31 cellular contexts compared by ENCODE assay signal in the genomic region with DNA sequence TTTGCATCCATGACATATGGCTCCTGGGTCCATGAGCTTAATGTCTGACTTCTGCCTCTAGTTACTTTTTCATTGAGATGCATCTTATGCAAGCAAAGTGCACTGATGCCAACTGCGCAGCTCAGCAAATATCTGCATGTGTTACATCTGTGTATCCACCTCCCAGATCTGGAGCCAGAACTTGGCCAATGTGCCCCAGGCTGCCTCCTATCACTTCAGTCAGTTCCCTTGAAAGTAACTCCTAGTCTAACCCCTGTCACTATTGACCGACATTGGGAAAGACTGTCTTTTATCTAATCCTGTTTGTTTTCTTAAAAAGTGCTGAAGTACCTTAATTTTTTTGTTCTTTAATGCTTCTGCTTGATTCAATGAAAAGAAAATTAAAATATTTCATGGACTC. TPM values are rescaled to one million over a fixed set of nuclear protein-coding genes. Genes with fewer than 3 reads are reported as not detected.
"Had no signal": no experiment of that assay in that cellular context is flagged by ENCODE, and none has a peak within 500 bp of the region (broad histone marks: within the 10 kb centered on the region; RNA-seq: fewer than 3 reads in every experiment).

No MANE protein-coding gene starts in this region.

- H3K79me2 ChIP-seq: parathyroid adenoma had no signal

- H2AFZ ChIP-seq: neural progenitor cell, parathyroid adenoma had no signal

- H3K9ac ChIP-seq: neural progenitor cell, parathyroid adenoma had no signal

- H3K36me3 ChIP-seq: neural progenitor cell, ovary, spleen, suprapubic skin, tibial artery, transverse colon, upper lobe of right lung, uterus had no signal

- H3K27me3 ChIP-seq: ovary, testis, uterus had no signal

- ATAC-seq: natural killer cell; psoas muscle; right cardiac atrium; sciatic nerve; stimulated activated memory B cell treated with anti-CD40 and anti-IgM and Interleukin-4, amounts not matched to agents 10 μg/mL and 1 μg/mL and 100 μg/mL, for 72 hours; stimulated activated naive CD8-positive, alpha-beta T cell treated with anti-CD3 and anti-CD28 coated beads, Interleukin-15, amount 100 ng/mL, for 72 hours; stimulated activated naive CD8-positive, alpha-beta T cell treated with anti-CD3 and anti-CD28 coated beads, Interleukin-15, Interleukin-2, amounts not matched to agents 100 U/mL and 50 U/mL, for 24 hours; upper lobe of right lung had no signal

- DNase-seq: natural killer cell; occipital lobe; ovary; right cardiac atrium; spleen; stimulated activated CD4-positive, alpha-beta T cell treated with anti-CD3 and anti-CD28 coated beads, Interleukin-12 subunit alpha, Interleukin-12 subunit beta, amount 100 ng/mL, for 4 hours; stimulated activated CD4-positive, alpha-beta T cell treated with anti-CD3 and anti-CD28 coated beads, Interleukin-1b, Interleukin-23, amount 100 ng/mL, for 48 hours; stimulated activated CD4-positive, alpha-beta T cell treated with anti-CD3 and anti-CD28 coated beads, Interleukin-4, amount 100 ng/mL, for 1 hour; stimulated activated CD4-positive, alpha-beta T cell treated with anti-CD3 and anti-CD28 coated beads, Interleukin-4, amount 100 ng/mL, for 4 hours; stimulated activated CD8-positive, alpha-beta memory T cell treated with anti-CD3 and anti-CD28 coated beads, Interleukin-4, amount 100 ng/mL, for 48 hours; stimulated activated naive CD4-positive, alpha-beta T cell; stimulated activated naive CD8-positive, alpha-beta T cell treated with anti-CD3 and anti-CD28 coated beads, Interleukin-15, amount 100 ng/mL, for 72 hours; stimulated activated naive CD8-positive, alpha-beta T cell treated with anti-CD3 and anti-CD28 coated beads, Interleukin-15, Interleukin-2, amounts not matched to agents 100 U/mL and 50 U/mL, for 24 hours; substantia nigra; testis; tibial artery; transverse colon; upper lobe of right lung; uterus had no signal

- H3K4me3 ChIP-seq: neural progenitor cell, ovary, psoas muscle, skin epidermis, smooth muscle cell, spleen, suprapubic skin, testis, tibial artery, transverse colon, upper lobe of right lung, uterus had no signal

- H3K4me1 ChIP-seq: parathyroid adenoma, psoas muscle, suprapubic skin, transverse colon, upper lobe of right lung, uterus had no signal

- H3K4me2 ChIP-seq: neural progenitor cell, smooth muscle cell had no signal

- H3K27ac ChIP-seq: neural progenitor cell, ovary, parathyroid adenoma, psoas muscle, skin epidermis, spleen, suprapubic skin, testis, tibial artery, transverse colon, upper lobe of right lung, uterus had no signal

- H3K9me3 ChIP-seq: ovary, psoas muscle, spleen, suprapubic skin, testis, tibial artery, transverse colon, upper lobe of right lung, uterus had no signal

RNA-seq across cellular contexts. Expression of a gene that starts 19.3 kb away (rescaled TPM):
- total RNA-seq: natural killer cell, occipital lobe, ovary, progenitor cell of endocrine pancreas, renal cortical epithelial cell, right cardiac atrium, sciatic nerve, smooth muscle cell, spleen, upper lobe of right lung, urinary bladder, uterus had no signal

RNA-seq across cellular contexts. Expression of a gene that starts 22.5 kb away (rescaled TPM):
- total RNA-seq: natural killer cell, osteoblast, psoas muscle, renal cortical epithelial cell, right cardiac atrium, sciatic nerve, smooth muscle cell, spleen, transverse colon, upper lobe of right lung had no signal

RNA-seq across cellular contexts. Expression of a gene that starts 57.3 kb away (rescaled TPM):
- total RNA-seq: natural killer cell, progenitor cell of endocrine pancreas, sciatic nerve, spleen had no signal
